22 cellular contexts compared by ENCODE assay signal in the genomic region with DNA sequence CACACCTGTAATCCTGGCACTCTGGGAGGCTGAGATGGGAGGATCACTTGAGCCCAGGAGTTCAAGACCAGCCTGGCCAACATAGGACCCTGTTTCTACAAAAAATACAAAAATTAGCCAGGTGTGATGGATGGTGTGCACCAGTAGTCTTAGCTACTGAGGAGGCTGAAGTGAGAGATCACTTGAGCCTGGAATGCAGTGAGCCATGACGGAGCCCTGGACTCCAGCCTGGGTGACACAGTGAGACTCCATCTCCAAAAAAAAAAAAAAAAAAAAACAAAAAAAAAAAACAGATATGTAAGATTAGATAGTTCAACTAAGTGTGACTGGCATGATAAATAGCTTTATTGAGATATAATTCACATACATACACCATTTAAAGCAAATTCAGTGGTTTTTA.
"Had no signal": no experiment of that assay in that cellular context is flagged by ENCODE, and none has a peak within 500 bp of the region (broad histone marks: within the 10 kb centered on the region; RNA-seq: fewer than 3 reads in every experiment).

No MANE protein-coding gene starts in this region.

- H3K27me3 ChIP-seq: colonic mucosa, dorsolateral prefrontal cortex, esophagus muscularis mucosa, esophagus squamous epithelium, foreskin keratinocyte, gastrocnemius medialis, gastroesophageal sphincter, heart left ventricle, heart right ventricle had no signal

- H3K27ac ChIP-seq: colonic mucosa, coronary artery, dorsolateral prefrontal cortex, epithelial cell of prostate, esophagus muscularis mucosa, esophagus squamous epithelium, foreskin keratinocyte, gastrocnemius medialis, gastroesophageal sphincter, heart left ventricle, heart right ventricle had no signal

- H3K9me3 ChIP-seq: colonic mucosa, esophagus muscularis mucosa, esophagus squamous epithelium, gastrocnemius medialis, gastroesophageal sphincter, heart left ventricle, heart right ventricle had no signal

- H3K4me3 ChIP-seq: colonic mucosa, coronary artery, dorsolateral prefrontal cortex, esophagus muscularis mucosa, esophagus squamous epithelium, gastrocnemius medialis, gastroesophageal sphincter, heart left ventricle, heart right ventricle had no signal

- H3K4me1 ChIP-seq: colonic mucosa, esophagus muscularis mucosa, esophagus squamous epithelium, foreskin keratinocyte, gastroesophageal sphincter had no signal

- DNase-seq: colonic mucosa; cortex of kidney; dermis blood vessel endothelial cell; dorsolateral prefrontal cortex; effector CD4-positive, alpha-beta T cell; effector CD8-positive, alpha-beta T cell; effector memory CD8-positive, alpha-beta T cell; endodermal cell; erythroblast; esophagus squamous epithelium; foreskin fibroblast; foreskin keratinocyte; foreskin melanocyte; gastrocnemius medialis; glutamatergic neuron; head of caudate nucleus; heart left ventricle; heart right ventricle had no signal
